ENCODE assay signal across 16 cellular contexts in the genomic region with DNA sequence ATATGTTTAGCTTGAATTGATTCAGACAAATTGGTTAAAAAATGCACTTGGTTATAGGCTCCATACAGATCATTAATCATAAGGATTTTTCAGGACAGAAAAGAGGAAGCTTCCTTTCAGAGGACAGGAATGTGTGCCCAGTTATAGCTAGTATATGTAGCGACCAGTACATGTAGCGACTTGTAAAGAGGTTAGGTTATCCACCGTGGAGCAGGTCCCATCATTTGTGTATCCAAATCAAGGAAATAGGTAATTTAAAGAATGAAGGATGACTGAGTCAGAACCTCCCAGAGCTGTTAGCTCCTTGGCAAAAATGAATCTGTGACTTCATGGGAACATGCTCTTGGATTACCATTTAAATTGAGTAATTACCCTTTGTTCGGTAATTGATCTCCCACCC. TPM values are rescaled to one million over a fixed set of nuclear protein-coding genes. Genes with fewer than 3 reads are reported as not detected.
DNase-seq lines count a peak whose midpoint lies in the region; ATAC-seq and TF ChIP-seq lines count a peak whose summit lies in the region.
"Had no signal": no experiment of that assay in that cellular context is flagged by ENCODE, and none has a peak within 500 bp of the region (broad histone marks: within the 10 kb centered on the region; RNA-seq: fewer than 3 reads in every experiment).

No MANE protein-coding gene starts in this region.

- H3K4me3 ChIP-seq in mammary epithelial cell (replicated peaks in 1 of 3; ENCODE audit: insufficient read depth in 1 of 3, low read depth in 2 of 3, low read length in 3 of 3), result no peak overlapping the region
- H3K4me3 ChIP-seq in breast epithelium, result no peak overlapping the region
- H3K4me3 ChIP-seq: BLaER1, HAP-1 had no signal

- H3K36me3 Mint-ChIP-seq in WTC11, result peaks cover 9% of the 10 kb centered on the region
- no peaks in the 10 kb centered on the region for H3K36me3 Mint-ChIP-seq in activated CD4-positive, alpha-beta memory T cell treated with anti-CD3 and anti-CD28 coated beads, Interleukin-2, amount 10 ng/mL, durations not matched to agents 7 days and 5 days (ENCODE audit: low read depth)
- no peaks in the 10 kb centered on the region for H3K36me3 Mint-ChIP-seq in activated T-cell treated with anti-CD3 and anti-CD28 coated beads, Interleukin-2, amount 50 U/mL, for 24 hours (ENCODE audit: low read depth)
- H3K36me3 Mint-ChIP-seq: CD4-positive, CD25-positive, alpha-beta regulatory T cell; IgD-negative memory B cell had no signal

- peak; percentile 48 for DNase-seq in mammary epithelial cell
- no peak for DNase-seq in breast epithelium (ENCODE audit: low spot score in 2 of 2)
- no peak for DNase-seq in WTC11 (ENCODE audit: low spot score)
- no peak for DNase-seq in NCI-H510A (lab: John Stamatoyannopoulos, UW)
- no peak for DNase-seq in activated CD4-positive, alpha-beta memory T cell treated with anti-CD3 and anti-CD28 coated beads, Interleukin-2, amount 10 ng/mL, durations not matched to agents 7 days and 5 days
- DNase-seq in activated T-cell treated with anti-CD3 and anti-CD28 coated beads, Interleukin-2, amount 50 U/mL, for 24 hours, result no peak
- DNase-seq: 8988T; AML-193; CD4-positive, CD25-positive, alpha-beta regulatory T cell; DMS53; GOT3 had no signal

- POLR2A ChIA-PET in WTC11 (lab: Charles Lee), result no interaction called here
- POLR2A ChIA-PET in activated CD4-positive, alpha-beta memory T cell treated with anti-CD3 and anti-CD28 coated beads, Interleukin-2, amount 10 ng/mL, durations not matched to agents 7 days and 5 days (lab: Charles Lee), result no interaction called here

- no peaks in the 10 kb centered on the region for H3K27me3 ChIP-seq in mammary epithelial cell (ENCODE audit: insufficient read depth, low read length)
- H3K27me3 ChIP-seq in breast epithelium, result no peaks in the 10 kb centered on the region
- H3K27me3 ChIP-seq: BLaER1 had no signal

- H3K4me1 ChIP-seq in mammary epithelial cell (ENCODE audit: insufficient read depth, low read length) (peaks cover 32% of the 10 kb centered on the region), breast epithelium (no peaks in the 10 kb centered on the region)
- H3K4me1 ChIP-seq: BLaER1, HAP-1 had no signal

- intact Hi-C loops in mammary epithelial cell (cut with micrococcal nuclease), result no loop called here
- intact Hi-C loops in breast epithelium (cut with DNase I; ENCODE audit: low total_unique reads), result no loop called here

- H4K20me1 ChIP-seq in mammary epithelial cell (ENCODE audit: insufficient read depth, low read length), result no peaks in the 10 kb centered on the region
- H4K20me1 ChIP-seq: BLaER1 had no signal

- WGBS in mammary epithelial cell (ENCODE audit: low coverage, missing lambda C conversion rate), result 47% methylated on average over 4 of the region's 4 CpGs

- no peak for ATAC-seq in WTC11
- peak; percentile 79 for ATAC-seq in esophagus mucosa

- peaks cover 26% of the 10 kb centered on the region for H3K4me1 Mint-ChIP-seq in WTC11
- H3K4me1 Mint-ChIP-seq in activated CD4-positive, alpha-beta memory T cell treated with anti-CD3 and anti-CD28 coated beads, Interleukin-2, amount 10 ng/mL, durations not matched to agents 7 days and 5 days, result peaks cover 2% of the 10 kb centered on the region
- peaks cover 5% of the 10 kb centered on the region for H3K4me1 Mint-ChIP-seq in activated T-cell treated with anti-CD3 and anti-CD28 coated beads, Interleukin-2, amount 50 U/mL, for 24 hours (ENCODE audit: low read depth)
- H3K4me1 Mint-ChIP-seq: CD4-positive, CD25-positive, alpha-beta regulatory T cell had no signal

- no peaks in the 10 kb centered on the region for H3K9me3 Mint-ChIP-seq in WTC11
- H3K9me3 Mint-ChIP-seq in activated CD4-positive, alpha-beta memory T cell treated with anti-CD3 and anti-CD28 coated beads, Interleukin-2, amount 10 ng/mL, durations not matched to agents 7 days and 5 days, result no peaks in the 10 kb centered on the region
- H3K9me3 Mint-ChIP-seq in activated T-cell treated with anti-CD3 and anti-CD28 coated beads, Interleukin-2, amount 50 U/mL, for 24 hours, result no peaks in the 10 kb centered on the region

- H3K79me2 ChIP-seq in mammary epithelial cell (ENCODE audit: insufficient read depth, low read length), result no peaks in the 10 kb centered on the region

- dilution Hi-C loops in mammary epithelial cell (cut with HindIII; ENCODE audit: low sequenced_read_pairs), result no loop called here

- H3K9me3 ChIP-seq in mammary epithelial cell (replicated peaks; ENCODE audit: insufficient read depth, low read length), result no peaks in the 10 kb centered on the region
- H3K9me3 ChIP-seq in breast epithelium, result no peaks in the 10 kb centered on the region
- H3K9me3 ChIP-seq: BLaER1, HAP-1 had no signal

- in situ Hi-C loops in mammary epithelial cell (cut with MboI; ENCODE audit: low sequenced_read_pairs in 2 of 2), result no loop called here

- H3K4me3 Mint-ChIP-seq in WTC11, result no peak overlapping the region
- no peak overlapping the region for H3K4me3 Mint-ChIP-seq in activated CD4-positive, alpha-beta memory T cell treated with anti-CD3 and anti-CD28 coated beads, Interleukin-2, amount 10 ng/mL, durations not matched to agents 7 days and 5 days
- no peak overlapping the region for H3K4me3 Mint-ChIP-seq in activated T-cell treated with anti-CD3 and anti-CD28 coated beads, Interleukin-2, amount 50 U/mL, for 24 hours
- H3K4me3 Mint-ChIP-seq: CD4-positive, CD25-positive, alpha-beta regulatory T cell had no signal

- H3K27ac ChIP-seq in mammary epithelial cell (ENCODE audit: insufficient read depth, low read depth, low read length) (no peak overlapping the region), breast epithelium (no peak overlapping the region)
- H3K27ac ChIP-seq: BLaER1 had no signal

- H3K27ac Mint-ChIP-seq in WTC11, result peak overlapping the region; percentile 38; the same call in 1 of the 2 replicates
- no peak overlapping the region for H3K27ac Mint-ChIP-seq in activated CD4-positive, alpha-beta memory T cell treated with anti-CD3 and anti-CD28 coated beads, Interleukin-2, amount 10 ng/mL, durations not matched to agents 7 days and 5 days
- no peak overlapping the region for H3K27ac Mint-ChIP-seq in activated T-cell treated with anti-CD3 and anti-CD28 coated beads, Interleukin-2, amount 50 U/mL, for 24 hours
- H3K27ac Mint-ChIP-seq: CD4-positive, CD25-positive, alpha-beta regulatory T cell had no signal

- TF ChIP-seq CTCF in mammary epithelial cell (conservative IDR thresholded peaks at IDR 0.05 in 1 of 2, IDR thresholded peaks at IDR 0.05 in 1 of 2; ENCODE audit: extremely low read depth in 1 of 2, insufficient read depth in 1 of 2, low read depth in 1 of 2, low read length in 2 of 2) (no peak), breast epithelium (IDR thresholded peaks at IDR 0.05) (no peak), WTC11 (IDR thresholded peaks at IDR 0.05) (no peak)

- no peak overlapping the region for H3K9ac ChIP-seq in mammary epithelial cell (ENCODE audit: insufficient read depth, low read length)
- H3K9ac ChIP-seq: BLaER1 had no signal

- no TSS peak for BruUV-seq in mammary epithelial cell (replicated peaks; lab: Mats Ljungman, UMichigan)

- peak overlapping the region; percentile 19 for H2AFZ ChIP-seq in mammary epithelial cell (ENCODE audit: low read depth, low read length)

- no peaks in the 10 kb centered on the region for H3K27me3 Mint-ChIP-seq in WTC11 (ENCODE audit: low read depth)
- H3K27me3 Mint-ChIP-seq in activated CD4-positive, alpha-beta memory T cell treated with anti-CD3 and anti-CD28 coated beads, Interleukin-2, amount 10 ng/mL, durations not matched to agents 7 days and 5 days, result no peaks in the 10 kb centered on the region
- no peaks in the 10 kb centered on the region for H3K27me3 Mint-ChIP-seq in activated T-cell treated with anti-CD3 and anti-CD28 coated beads, Interleukin-2, amount 50 U/mL, for 24 hours
- H3K27me3 Mint-ChIP-seq: CD4-positive, CD25-positive, alpha-beta regulatory T cell; IgD-negative memory B cell had no signal

- H3K4me2 ChIP-seq in mammary epithelial cell (ENCODE audit: insufficient read depth, low read depth, low read length), result no peak overlapping the region
- H3K4me2 ChIP-seq: BLaER1 had no signal

- CTCF ChIA-PET in mammary epithelial cell (lab: Charles Lee; ENCODE audit: low non-redundant PET), result no interaction called here
- CTCF ChIA-PET in WTC11 (lab: Charles Lee), result interaction anchor here (0.7 to 2.0 kb wide), 3 partner anchors 13 to 23 kb away, joined by 3 to 13 read pairs (median 4); no protein-coding TSS in a partner anchor
- CTCF ChIA-PET in activated CD4-positive, alpha-beta memory T cell treated with anti-CD3 and anti-CD28 coated beads, Interleukin-2, amount 10 ng/mL, durations not matched to agents 7 days and 5 days (lab: Charles Lee), result no interaction called here

- H3K36me3 ChIP-seq in mammary epithelial cell (ENCODE audit: insufficient read depth, low read length) (no peaks in the 10 kb centered on the region), breast epithelium (no peaks in the 10 kb centered on the region)
- H3K36me3 ChIP-seq: HAP-1 had no signal

- no peak for TF ChIP-seq POLR2A in breast epithelium (IDR thresholded peaks at IDR 0.05)

TF ChIP-seq in WTC11, 78 proteins besides CTCF, POLR2A, EP300 and RAD21 (continues in another document):
- TF ChIP-seq ZBTB21 (CRISPR knock-in tag; IDR thresholded peaks at IDR 0.05; ENCODE audit: borderline replicate concordance), result no peak
- no peak for TF ChIP-seq SP1 (CRISPR knock-in tag; conservative IDR thresholded peaks at IDR 0.05)
- TF ChIP-seq ZNF281 (CRISPR knock-in tag; IDR thresholded peaks at IDR 0.05), result no peak

RNA-seq across cellular contexts. Expression of gene P2RY12, which starts 15.8 kb away (rescaled TPM):
- total RNA-seq in mammary epithelial cell (not detected), breast epithelium (1 to 10 TPM; 3.6 to 9.0 (median 3.7) TPM), WTC11 (2021) (not detected in 3 replicates), esophagus mucosa (not detected)
- polyA plus RNA-seq in mammary epithelial cell, result not detected
- polyA minus RNA-seq in mammary epithelial cell, result not detected
- total RNA-seq in activated CD4-positive, alpha-beta memory T cell treated with anti-CD3 and anti-CD28 coated beads, Interleukin-2, amount 10 ng/mL, durations not matched to agents 7 days and 5 days, result not detected
- total RNA-seq: HT1080 had no signal
- polyA plus RNA-seq: CD4-positive, CD25-positive, alpha-beta regulatory T cell had no signal
